In genomic region chr20:57709823-57710799, GRCh38 we compare ENCODE assay signal across 1 cellular context.
A peak's percentile ranks its signal among the peaks of the same experiment; 100 is the strongest.
TF ChIP-seq lines count a peak whose summit lies in the region.

Gene PMEPA1, minus strand, starts transcription at chr20:57710015. Its CDS starts 433 bp downstream, at chr20:57709582.

TF ChIP-seq in A549, 52 proteins besides CTCF, POLR2A, EP300 and RAD21 (continued from another document):
- TF ChIP-seq PBX3 (IDR thresholded peaks at IDR 0.05) (no peak), JUN (IDR thresholded peaks at IDR 0.05) (peak in 1 of 2 experiments; percentile 84), PHF8 (IDR thresholded peaks at IDR 0.05; ENCODE audit: borderline replicate concordance, low read depth) (peak; percentile 68; the same call in 1 of the 2 replicates), CBX8 (IDR thresholded peaks at IDR 0.05) (no peak), MAX (IDR thresholded peaks at IDR 0.05) (peak; percentile 15; the same call in 1 of the 2 replicates), NFE2L2 (conservative IDR thresholded peaks at IDR 0.05; ENCODE audit: low read length) (no peak), MAZ (IDR thresholded peaks at IDR 0.05; ENCODE audit: borderline replicate concordance, low read depth, low read length) (peak; percentile 87; the same call in 1 of the 2 replicates), CBX2 (IDR thresholded peaks at IDR 0.05; ENCODE audit: borderline replicate concordance, low read depth) (no peak), RARB (CRISPR knock-in tag; IDR thresholded peaks at IDR 0.05) (no peak), SMC3 (IDR thresholded peaks at IDR 0.05) (peak; percentile 43), SREBF2 (IDR thresholded peaks at IDR 0.05) (no peak), ZFP36 (IDR thresholded peaks at IDR 0.05; ENCODE audit: borderline replicate concordance, partially characterized antibody) (no peak), ATOH8 (CRISPR knock-in tag; IDR thresholded peaks at IDR 0.05; ENCODE audit: low read depth) (no peak), BCL3 (IDR thresholded peaks at IDR 0.05) (peak; percentile 19; the same call in 2 of the 3 replicates), KDM1A (IDR thresholded peaks at IDR 0.05; ENCODE audit: low read depth) (no peak)
